11 cellular contexts compared by ENCODE assay signal in the genomic region with DNA sequence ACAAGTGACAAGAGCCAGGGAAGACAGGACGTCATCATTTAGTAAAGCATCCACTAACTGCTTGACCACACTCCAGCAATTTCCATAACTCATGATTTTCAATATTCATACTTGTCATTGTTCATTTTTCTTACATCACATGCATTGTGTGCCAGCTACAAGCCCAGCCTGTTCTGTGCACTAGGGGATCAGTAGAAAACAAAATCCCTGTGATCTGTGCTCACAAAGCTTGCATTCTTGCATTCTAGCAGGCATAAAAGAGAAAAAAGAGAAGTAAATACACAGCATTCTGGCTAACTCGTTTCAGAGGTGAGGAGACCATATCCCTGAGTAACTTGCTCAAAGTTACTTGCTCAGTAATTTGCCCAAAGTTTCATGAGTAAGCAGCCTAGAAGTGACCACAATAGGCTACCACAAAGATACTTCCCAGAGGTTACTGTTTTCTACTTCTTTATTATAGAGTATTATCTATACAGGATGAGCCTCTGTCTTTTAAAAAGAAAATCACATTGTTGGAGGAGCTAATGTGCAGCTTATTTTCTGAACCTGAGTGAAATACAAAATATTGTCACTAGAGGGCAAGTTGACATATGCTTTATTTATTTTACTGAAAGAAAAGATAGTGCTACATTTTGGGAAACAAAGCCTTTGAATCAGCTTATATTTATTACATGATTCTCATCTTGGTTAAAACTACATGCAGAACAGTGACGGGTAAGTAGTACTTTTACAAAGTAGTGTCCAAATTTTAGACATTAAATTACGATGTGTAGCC.
DNase-seq lines count a peak whose midpoint lies in the region; ATAC-seq and TF ChIP-seq lines count a peak whose summit lies in the region.
"Had no signal": no experiment of that assay in that cellular context is flagged by ENCODE, and none has a peak within 500 bp of the region (broad histone marks: within the 10 kb centered on the region; RNA-seq: fewer than 3 reads in every experiment).

No MANE protein-coding gene starts in this region.

- TF ChIP-seq CTCF in MCF 10A (IDR thresholded peaks at IDR 0.05; ENCODE audit: unreplicated experiment) (peak; percentile 37), breast epithelium (IDR thresholded peaks at IDR 0.05) (no peak), testis (IDR thresholded peaks at IDR 0.05) (peak; percentile 13 to 29 (median 22)), Peyer's patch (IDR thresholded peaks at IDR 0.05) (peak in 2 of 6 experiments; percentile 2 to 5), esophagus squamous epithelium (IDR thresholded peaks at IDR 0.05) (no peak)

- CTCF ChIA-PET in MCF 10A (lab: Yijun Ruan, JAX): interaction anchor here (0.6 to 2.0 kb wide), 24 partner anchors 10 to 968 kb away, joined by 3 to 10 read pairs (median 4); no protein-coding TSS in a partner anchor

- POLR2A ChIA-PET in MCF 10A (lab: Yijun Ruan, JAX): interaction anchor here (0.6 to 1.1 kb wide), 3 partner anchors 9 to 442 kb away, joined by 3 read pairs; no protein-coding TSS in a partner anchor

- no peak for ATAC-seq in GM18519 (IDR thresholded peaks at IDR 0.05; ENCODE audit: low FRiP score, unreplicated experiment)

- peak overlapping the region; percentile 35 for H3K27ac Mint-ChIP-seq in MCF 10A (ENCODE audit: low read depth, unreplicated experiment)

- no TSS peak for BruUV-seq in MCF 10A (replicated peaks; lab: Mats Ljungman, UMichigan)

- DNase-seq in MCF 10A (ENCODE audit: unreplicated experiment) (peak; percentile 4), breast epithelium (ENCODE audit: low spot score in 2 of 2) (no peak), SW480 (ENCODE audit: low spot score) (peak; percentile 9), inferior parietal cortex (ENCODE audit: extremely low spot score) (peak; percentile 41), testis (no peak), Peyer's patch (no peak), esophagus squamous epithelium (lab: John Stamatoyannopoulos, UW) (no peak)
- DNase-seq: activated CD8-positive, alpha-beta memory T cell treated with anti-CD3 and anti-CD28 coated beads, Interleukin-2, amount 50 U/mL, for 4 hours; HCEC 1CT; NCI-H1105 had no signal

- 63% methylated on average over 4 of the region's 4 CpGs for WGBS in testis, 2 donors
- WGBS in esophagus squamous epithelium, 2 donors: 44 to 58% methylated on average over 4 of the region's 4 CpGs

- peaks cover 7% of the 10 kb centered on the region for H3K4me1 Mint-ChIP-seq in MCF 10A (ENCODE audit: insufficient read depth, unreplicated experiment)

- H3K27ac ChIP-seq in breast epithelium (no peak overlapping the region), testis (no peak overlapping the region), Peyer's patch (no peak overlapping the region), esophagus squamous epithelium (no peak overlapping the region)

- H3K4me3 ChIP-seq in breast epithelium (no peak overlapping the region), testis (no peak overlapping the region), Peyer's patch (no peak overlapping the region), esophagus squamous epithelium (no peak overlapping the region)

- H3K9me3 ChIP-seq in breast epithelium (no peaks in the 10 kb centered on the region), testis (no peaks in the 10 kb centered on the region), Peyer's patch (no peaks in the 10 kb centered on the region), esophagus squamous epithelium (no peaks in the 10 kb centered on the region)

- TF ChIP-seq POLR2A in breast epithelium (IDR thresholded peaks at IDR 0.05): no peak
- no peak for TF ChIP-seq POLR2A in testis (IDR thresholded peaks at IDR 0.05)
- no peak for TF ChIP-seq POLR2A in Peyer's patch (IDR thresholded peaks at IDR 0.05)
- no peak for TF ChIP-seq POLR2A in esophagus squamous epithelium (IDR thresholded peaks at IDR 0.05)

- no peak overlapping the region for H3K4me3 Mint-ChIP-seq in MCF 10A (ENCODE audit: unreplicated experiment)

- no peaks in the 10 kb centered on the region for H3K27me3 Mint-ChIP-seq in MCF 10A (ENCODE audit: insufficient read depth, unreplicated experiment)

- H3K27me3 ChIP-seq in breast epithelium (no peaks in the 10 kb centered on the region), testis (no peaks in the 10 kb centered on the region), Peyer's patch (no peaks in the 10 kb centered on the region), esophagus squamous epithelium (no peaks in the 10 kb centered on the region)

- H3K36me3 ChIP-seq in breast epithelium (no peaks in the 10 kb centered on the region), testis (ENCODE audit: low read depth, missing control alignments) (no peaks in the 10 kb centered on the region), Peyer's patch (no peaks in the 10 kb centered on the region), esophagus squamous epithelium (no peaks in the 10 kb centered on the region)

- H3K36me3 Mint-ChIP-seq in MCF 10A (ENCODE audit: insufficient read depth, unreplicated experiment): no peaks in the 10 kb centered on the region

- intact Hi-C loops in MCF 10A (cut with micrococcal nuclease) (loop anchor here (1.0 to 5.0 kb wide), 4 partner anchors 297 to 503 kb away; no protein-coding TSS in a partner anchor), breast epithelium (cut with DNase I; ENCODE audit: low total_unique reads) (no loop called here), testis (cut with DNase I; ENCODE audit: low total_unique reads) (no loop called here), esophagus squamous epithelium (cut with DNase I) (no loop called here)

- H3K9me3 Mint-ChIP-seq in MCF 10A (ENCODE audit: unreplicated experiment): no peaks in the 10 kb centered on the region

- no peaks in the 10 kb centered on the region for H3K4me1 ChIP-seq in breast epithelium
- H3K4me1 ChIP-seq in testis: no peaks in the 10 kb centered on the region
- H3K4me1 ChIP-seq in Peyer's patch: no peaks in the 10 kb centered on the region
- no peaks in the 10 kb centered on the region for H3K4me1 ChIP-seq in esophagus squamous epithelium

Comparison
In these comparisons a context has a peak if more than half of its experiments do, and no peak if none do; other contexts are left out.
1. DNase-seq: peak in MCF 10A (single experiment), SW480 (single experiment) and inferior parietal cortex (single experiment); none in breast epithelium (0 of 2), testis (single experiment), Peyer's patch (0 of 3) and esophagus squamous epithelium (single experiment).
2. CTCF ChIP-seq: peak in MCF 10A (single experiment) and testis (3 of 3); none in breast epithelium (0 of 3) and esophagus squamous epithelium (0 of 6).